ENCODE assay signal across 12 cellular contexts in genomic region chr15:52124270-52124878, GRCh38. TPM values are rescaled to one million over a fixed set of nuclear protein-coding genes. Genes with fewer than 3 reads are reported as not detected.
A peak's percentile ranks its signal among the peaks of the same experiment; 100 is the strongest.
DNase-seq lines count a peak whose midpoint lies in the region; ATAC-seq and TF ChIP-seq lines count a peak whose summit lies in the region.
"Had no signal": no experiment of that assay in that cellular context is flagged by ENCODE, and none has a peak within 500 bp of the region (broad histone marks: within the 10 kb centered on the region; RNA-seq: fewer than 3 reads in every experiment).

No MANE protein-coding gene starts in this region.

- 64 to 69% methylated on average over 9 to 11 of the region's 11 CpGs for WGBS in esophagus squamous epithelium, 2 donors

- H3K9me3 ChIP-seq in esophagus squamous epithelium: no peaks in the 10 kb centered on the region

- peak; percentile 90 for ATAC-seq in stimulated activated effector memory CD8-positive, alpha-beta T cell treated with anti-CD3 and anti-CD28 coated beads, Interleukin-12 subunit alpha, Interleukin-12 subunit beta, amount 100 ng/mL, for 72 hours
- ATAC-seq in stimulated activated naive B cell treated with anti-CD40 and anti-IgM and Interleukin-4, amounts not matched to agents 10 μg/mL and 1 μg/mL and 100 μg/mL, for 72 hours (replicated peaks): no peak
- no peak for ATAC-seq in HG03442 (IDR thresholded peaks at IDR 0.05; ENCODE audit: unreplicated experiment)

- H3K9me3 Mint-ChIP-seq in activated naive CD4-positive, alpha-beta T cell treated with anti-CD3 and anti-CD28 coated beads, Interleukin-2, amount 10 ng/mL, durations not matched to agents 7 days and 5 days: no peaks in the 10 kb centered on the region
- no peaks in the 10 kb centered on the region for H3K9me3 Mint-ChIP-seq in stimulated activated effector memory CD8-positive, alpha-beta T cell treated with anti-CD3 and anti-CD28 coated beads, Interleukin-12 subunit alpha, Interleukin-12 subunit beta, amount 100 ng/mL, for 72 hours
- H3K9me3 Mint-ChIP-seq in stimulated activated naive B cell treated with anti-CD40 and anti-IgM and Interleukin-4, amounts not matched to agents 10 μg/mL and 1 μg/mL and 100 μg/mL, for 72 hours: no peaks in the 10 kb centered on the region
- H3K9me3 Mint-ChIP-seq: activated CD4-positive, alpha-beta T cell treated with anti-CD3 and anti-CD28 coated beads, Interleukin-2, amount 10 ng/mL, durations not matched to agents 7 days and 5 days; CD4-positive, alpha-beta T cell had no signal

- TF ChIP-seq CTCF in esophagus squamous epithelium (IDR thresholded peaks at IDR 0.05): no peak

- DNase-seq in activated naive CD4-positive, alpha-beta T cell treated with anti-CD3 and anti-CD28 coated beads, Interleukin-2, amount 10 ng/mL, durations not matched to agents 7 days and 5 days: no peak
- DNase-seq in activated naive CD4-positive, alpha-beta T cell treated with anti-CD3 and anti-CD28 coated beads, Interleukin-2, amount 50 U/mL, for 16 hours: no peak
- peak; percentile 40 for DNase-seq in RPMI7951 (ENCODE audit: low read depth)
- DNase-seq in esophagus squamous epithelium (lab: John Stamatoyannopoulos, UW): no peak
- DNase-seq in stimulated activated effector memory CD8-positive, alpha-beta T cell treated with anti-CD3 and anti-CD28 coated beads, Interleukin-12 subunit alpha, Interleukin-12 subunit beta, amount 100 ng/mL, for 72 hours (ENCODE audit: low spot score in 2 of 2): no peak
- no peak for DNase-seq in AG08396 (ENCODE audit: low spot score)
- no peak for DNase-seq in stimulated activated naive B cell treated with anti-CD40 and anti-IgM and Interleukin-4, amounts not matched to agents 10 μg/mL and 1 μg/mL and 100 μg/mL, for 72 hours
- DNase-seq: activated CD4-positive, alpha-beta T cell treated with anti-CD3 and anti-CD28 coated beads, Interleukin-2, amount 10 ng/mL, durations not matched to agents 7 days and 5 days; amniotic stem cell; CD4-positive, alpha-beta T cell; NCI-H345 had no signal

- H3K27ac Mint-ChIP-seq in activated naive CD4-positive, alpha-beta T cell treated with anti-CD3 and anti-CD28 coated beads, Interleukin-2, amount 10 ng/mL, durations not matched to agents 7 days and 5 days: peak overlapping the region; percentile 8
- H3K27ac Mint-ChIP-seq in stimulated activated effector memory CD8-positive, alpha-beta T cell treated with anti-CD3 and anti-CD28 coated beads, Interleukin-12 subunit alpha, Interleukin-12 subunit beta, amount 100 ng/mL, for 72 hours: peak overlapping the region; percentile 81
- no peak overlapping the region for H3K27ac Mint-ChIP-seq in stimulated activated naive B cell treated with anti-CD40 and anti-IgM and Interleukin-4, amounts not matched to agents 10 μg/mL and 1 μg/mL and 100 μg/mL, for 72 hours
- H3K27ac Mint-ChIP-seq: activated CD4-positive, alpha-beta T cell treated with anti-CD3 and anti-CD28 coated beads, Interleukin-2, amount 10 ng/mL, durations not matched to agents 7 days and 5 days; CD4-positive, alpha-beta T cell had no signal

- no peaks in the 10 kb centered on the region for H3K27me3 ChIP-seq in esophagus squamous epithelium

- intact Hi-C loops in esophagus squamous epithelium (cut with DNase I): no loop called here

- no peak overlapping the region for H3K4me3 Mint-ChIP-seq in activated naive CD4-positive, alpha-beta T cell treated with anti-CD3 and anti-CD28 coated beads, Interleukin-2, amount 10 ng/mL, durations not matched to agents 7 days and 5 days
- H3K4me3 Mint-ChIP-seq in stimulated activated effector memory CD8-positive, alpha-beta T cell treated with anti-CD3 and anti-CD28 coated beads, Interleukin-12 subunit alpha, Interleukin-12 subunit beta, amount 100 ng/mL, for 72 hours: no peak overlapping the region
- H3K4me3 Mint-ChIP-seq in stimulated activated naive B cell treated with anti-CD40 and anti-IgM and Interleukin-4, amounts not matched to agents 10 μg/mL and 1 μg/mL and 100 μg/mL, for 72 hours: no peak overlapping the region
- H3K4me3 Mint-ChIP-seq: activated CD4-positive, alpha-beta T cell treated with anti-CD3 and anti-CD28 coated beads, Interleukin-2, amount 10 ng/mL, durations not matched to agents 7 days and 5 days; CD4-positive, alpha-beta T cell had no signal

- H3K36me3 Mint-ChIP-seq in activated naive CD4-positive, alpha-beta T cell treated with anti-CD3 and anti-CD28 coated beads, Interleukin-2, amount 10 ng/mL, durations not matched to agents 7 days and 5 days: peaks cover 4% of the 10 kb centered on the region
- H3K36me3 Mint-ChIP-seq in stimulated activated effector memory CD8-positive, alpha-beta T cell treated with anti-CD3 and anti-CD28 coated beads, Interleukin-12 subunit alpha, Interleukin-12 subunit beta, amount 100 ng/mL, for 72 hours: peaks cover 21% of the 10 kb centered on the region
- peaks cover 12 to 26% of the 10 kb centered on the region in 2 donors for H3K36me3 Mint-ChIP-seq in stimulated activated naive B cell treated with anti-CD40 and anti-IgM and Interleukin-4, amounts not matched to agents 10 μg/mL and 1 μg/mL and 100 μg/mL, for 72 hours

- peak overlapping the region in 3 of 4 donors; percentile 27 to 64 (median 34) for H3K27ac ChIP-seq in esophagus squamous epithelium

- no peaks in the 10 kb centered on the region for H3K4me1 Mint-ChIP-seq in activated naive CD4-positive, alpha-beta T cell treated with anti-CD3 and anti-CD28 coated beads, Interleukin-2, amount 10 ng/mL, durations not matched to agents 7 days and 5 days
- H3K4me1 Mint-ChIP-seq in stimulated activated effector memory CD8-positive, alpha-beta T cell treated with anti-CD3 and anti-CD28 coated beads, Interleukin-12 subunit alpha, Interleukin-12 subunit beta, amount 100 ng/mL, for 72 hours: peaks cover 7% of the 10 kb centered on the region
- peaks cover 2 to 4% of the 10 kb centered on the region in 2 donors for H3K4me1 Mint-ChIP-seq in stimulated activated naive B cell treated with anti-CD40 and anti-IgM and Interleukin-4, amounts not matched to agents 10 μg/mL and 1 μg/mL and 100 μg/mL, for 72 hours
- H3K4me1 Mint-ChIP-seq: activated CD4-positive, alpha-beta T cell treated with anti-CD3 and anti-CD28 coated beads, Interleukin-2, amount 10 ng/mL, durations not matched to agents 7 days and 5 days had no signal

- H3K4me3 ChIP-seq in esophagus squamous epithelium: no peak overlapping the region

- peaks cover 0 to 25% (median 0%) of the 10 kb centered on the region in 3 donors for H3K36me3 ChIP-seq in esophagus squamous epithelium

- CTCF ChIA-PET in activated naive CD4-positive, alpha-beta T cell treated with anti-CD3 and anti-CD28 coated beads, Interleukin-2, amount 10 ng/mL, durations not matched to agents 7 days and 5 days (lab: Charles Lee): interaction anchor here (1.0 to 1.3 kb wide), 2 partner anchors 16 to 84 kb away, joined by 3 read pairs; no protein-coding TSS in a partner anchor

- no peak for TF ChIP-seq POLR2A in esophagus squamous epithelium (IDR thresholded peaks at IDR 0.05)

- H3K27me3 Mint-ChIP-seq in activated naive CD4-positive, alpha-beta T cell treated with anti-CD3 and anti-CD28 coated beads, Interleukin-2, amount 10 ng/mL, durations not matched to agents 7 days and 5 days: no peaks in the 10 kb centered on the region
- H3K27me3 Mint-ChIP-seq in stimulated activated naive B cell treated with anti-CD40 and anti-IgM and Interleukin-4, amounts not matched to agents 10 μg/mL and 1 μg/mL and 100 μg/mL, for 72 hours: no peaks in the 10 kb centered on the region
- H3K27me3 Mint-ChIP-seq: activated CD4-positive, alpha-beta T cell treated with anti-CD3 and anti-CD28 coated beads, Interleukin-2, amount 10 ng/mL, durations not matched to agents 7 days and 5 days; CD4-positive, alpha-beta T cell had no signal

- peaks cover 0 to 8% (median 0%) of the 10 kb centered on the region in 3 donors for H3K4me1 ChIP-seq in esophagus squamous epithelium

RNA-seq across cellular contexts. Expression of gene BCL2L10, which starts 11.8 kb away (rescaled TPM):
- total RNA-seq in RPMI7951 (2014; rRNA removed; shearing (Covaris generic)): 0.96 and 1.5 TPM in 2 replicates
- 10 to 100 TPM in 1 of 4 donors, 1 to 10 TPM in 3; 4.5 to 14.4 (median 5.9) TPM for total RNA-seq in esophagus squamous epithelium
